6 cellular contexts compared by ENCODE assay signal in genomic region chr22:32191021-32191420, GRCh38. TPM values are rescaled to one million over a fixed set of nuclear protein-coding genes. Genes with fewer than 3 reads are reported as not detected.
"Had no signal": no experiment of that assay in that cellular context is flagged by ENCODE, and none has a peak within 500 bp of the region (broad histone marks: within the 10 kb centered on the region; RNA-seq: fewer than 3 reads in every experiment).

No MANE protein-coding gene starts in this region.

RNA-seq across cellular contexts. Expression of gene RFPL2, which starts 13.9 kb away (rescaled TPM):
- total RNA-seq: HepG2, HT-29, HT1080, IMR-90, K562 had no signal
- polyA plus RNA-seq: HepG2, IgD-negative memory B cell, IMR-90, K562 had no signal

RNA-seq across cellular contexts. Expression of gene C22orf42, which starts 31.9 kb away (rescaled TPM):
- total RNA-seq: HepG2, HT-29, HT1080, IMR-90, K562 had no signal
- polyA plus RNA-seq: HepG2, IgD-negative memory B cell, IMR-90, K562 had no signal
